7 cellular contexts compared by ENCODE assay signal in genomic region chr13:99356216-99357089, GRCh38. TPM values are rescaled to one million over a fixed set of nuclear protein-coding genes. Genes with fewer than 3 reads are reported as not detected.
DNase-seq lines count a peak whose midpoint lies in the region; ATAC-seq and TF ChIP-seq lines count a peak whose summit lies in the region.

No MANE protein-coding gene starts in this region.

- H2AFZ ChIP-seq in OCI-LY3 (ENCODE audit: low read depth, low read length), result no peak overlapping the region

- H3K9me3 ChIP-seq in OCI-LY3 (ENCODE audit: insufficient read depth, low read length), result no peaks in the 10 kb centered on the region
- no peaks in the 10 kb centered on the region for H3K9me3 ChIP-seq in lung (ENCODE audit: control insufficient read depth in 2 of 2, insufficient read depth in 1 of 2, low read length in 1 of 2)
- H3K9me3 ChIP-seq in upper lobe of right lung, result no peaks in the 10 kb centered on the region

- TF ChIP-seq CTCF in OCI-LY3 (IDR thresholded peaks at IDR 0.05; ENCODE audit: low read depth, low read length), result no peak
- no peak for TF ChIP-seq CTCF in lung (IDR thresholded peaks at IDR 0.05; ENCODE audit: control extremely low read depth, extremely low read depth)
- TF ChIP-seq CTCF in upper lobe of right lung (IDR thresholded peaks at IDR 0.05), result no peak

- peak overlapping the region; percentile 95 for H3K27ac ChIP-seq in OCI-LY3 (ENCODE audit: low read length)
- peak overlapping the region; percentile 31 for H3K27ac ChIP-seq in caudate nucleus (ENCODE audit: low read depth, low read length)
- H3K27ac ChIP-seq in lung (ENCODE audit: low read depth in 1 of 2, low read length in 1 of 2), result peak overlapping the region in 1 of 2 donors; percentile 84
- peak overlapping the region; percentile 80 for H3K27ac ChIP-seq in upper lobe of right lung

- H3K4me2 ChIP-seq in OCI-LY3 (ENCODE audit: low read length), result peak overlapping the region; percentile 92

- intact Hi-C loops in upper lobe of right lung (cut with DNase I), result no loop called here

- peak overlapping the region; percentile 71 for H3K9ac ChIP-seq in OCI-LY3 (ENCODE audit: low read length)

- H3K79me2 ChIP-seq in OCI-LY3 (ENCODE audit: low read length), result peaks cover 3% of the 10 kb centered on the region; the same call in 1 of the 2 replicates

- H3K36me3 ChIP-seq in OCI-LY3 (replicated peaks; ENCODE audit: low read depth, low read length) (no peaks in the 10 kb centered on the region), lung (ENCODE audit: control insufficient read depth in 2 of 2, insufficient read depth in 2 of 2, low read length in 2 of 2) (peaks cover 5 to 10% of the 10 kb centered on the region in 2 donors), upper lobe of right lung (no peaks in the 10 kb centered on the region)

- ATAC-seq in GM18861 (IDR thresholded peaks at IDR 0.05; ENCODE audit: unreplicated experiment) (peak; percentile 62), HG02798 (IDR thresholded peaks at IDR 0.05; ENCODE audit: poor library complexity, unreplicated experiment) (peak; percentile 44), lung (ENCODE audit: insufficient read depth, low FRiP score) (peak; percentile 10), upper lobe of right lung (peak; percentile 75)

- H3K4me3 ChIP-seq in OCI-LY3 (ENCODE audit: low read length) (peak overlapping the region; percentile 42), lung (no peak overlapping the region), upper lobe of right lung (peak overlapping the region; percentile 25)

- H3K27me3 ChIP-seq in OCI-LY3 (ENCODE audit: low read depth, low read length) (no peaks in the 10 kb centered on the region), lung (ENCODE audit: control insufficient read depth, insufficient read depth) (no peaks in the 10 kb centered on the region), upper lobe of right lung (no peaks in the 10 kb centered on the region)

- no peaks in the 10 kb centered on the region for H4K20me1 ChIP-seq in OCI-LY3 (ENCODE audit: insufficient read depth, low read length)

- DNase-seq in caudate nucleus (lab: John Stamatoyannopoulos, UW), result peak in 4 of 61 donors; percentile 9 to 19 (median 15)
- no peak for DNase-seq in lung (ENCODE audit: low spot score)
- DNase-seq in upper lobe of right lung, result no peak
- no peak for DNase-seq in DMS53 treated with DMSO at 0.1 percent for 48 hours (lab: John Stamatoyannopoulos, UW; ENCODE audit: unreplicated experiment)

- WGBS in lung, 2 donors, result 28 to 34% methylated on average over 10 of the region's 10 CpGs

- peaks cover 68% of the 10 kb centered on the region for H3K4me1 ChIP-seq in OCI-LY3 (ENCODE audit: low read length)
- H3K4me1 ChIP-seq in lung (ENCODE audit: control insufficient read depth in 2 of 2, insufficient read depth in 2 of 2, low read length in 2 of 2), result peaks cover 0 to 6% of the 10 kb centered on the region in 2 donors
- H3K4me1 ChIP-seq in upper lobe of right lung, result peaks cover 22% of the 10 kb centered on the region

RNA-seq across cellular contexts. Expression of gene GPR183, which starts 49.3 kb away (rescaled TPM):
- 10 to 100 TPM in 1 of 2 donors, 1 to 10 TPM in 1; 6.3 to 38.3 TPM for total RNA-seq in lung
- 10 to 100 TPM in 1 of 2 donors, 1 to 10 TPM in 1; 6.6 to 25.5 TPM for polyA plus RNA-seq in lung
- total RNA-seq in upper lobe of right lung, result 13.6 TPM

Comparison
In these comparisons a context has a peak if more than half of its experiments do, and no peak if none do; other contexts are left out.
1. ATAC-seq: peak in every context shown above with its lines; median percentile 75 in upper lobe of right lung; 62 in GM18861; 44 in HG02798; 10 in lung.